Comparison of ENCODE assay signal across 8 cellular contexts in genomic region chr11:119320593-119321524, GRCh38. TPM values are rescaled to one million over a fixed set of nuclear protein-coding genes. Genes with fewer than 3 reads are reported as not detected.
DNase-seq lines count a peak whose midpoint lies in the region; ATAC-seq and TF ChIP-seq lines count a peak whose summit lies in the region.

No MANE protein-coding gene starts in this region.

- H3K36me3 ChIP-seq in HUES48 (ENCODE audit: control insufficient read depth, insufficient read depth, low read length) = no peaks in the 10 kb centered on the region
- no peaks in the 10 kb centered on the region for H3K36me3 ChIP-seq in esophagus squamous epithelium
- no peaks in the 10 kb centered on the region for H3K36me3 ChIP-seq in muscle layer of duodenum (ENCODE audit: control insufficient read depth in 1 of 2, insufficient read depth in 2 of 2, low read length in 2 of 2)
- H3K36me3 ChIP-seq in upper lobe of left lung = no peaks in the 10 kb centered on the region

- peak; percentile 52 for ATAC-seq in GM19372 (IDR thresholded peaks at IDR 0.05; ENCODE audit: low read depth, unreplicated experiment)
- peak; percentile 47 to 67 for ATAC-seq in upper lobe of left lung (ENCODE audit: low FRiP score in 2 of 2)

- H3K27me3 ChIP-seq in HUES48 (ENCODE audit: control insufficient read depth, insufficient read depth, low read length) (peaks cover 26% of the 10 kb centered on the region), esophagus squamous epithelium (peaks cover 0 to 32% (median 3%) of the 10 kb centered on the region in 4 donors), muscle layer of duodenum (ENCODE audit: low read depth, low read length) (peaks cover 14% of the 10 kb centered on the region), upper lobe of left lung (peaks cover 0 to 26% (median 11%) of the 10 kb centered on the region in 4 donors)

- peak overlapping the region; percentile 18; the same call in 1 of the 2 replicates for H3K9ac ChIP-seq in HUES48 (ENCODE audit: low read depth, low read length)

- H3K4me3 ChIP-seq in HUES48 (ENCODE audit: low read depth, low read length) (peak overlapping the region; percentile 56), esophagus squamous epithelium (peak overlapping the region; percentile 31 to 82 (median 52)), muscle layer of duodenum (ENCODE audit: low read depth in 1 of 2, low read length in 2 of 2) (peak overlapping the region; percentile 63 to 68), upper lobe of left lung (peak overlapping the region; percentile 8 to 59 (median 49))

- TF ChIP-seq POLR2A in esophagus squamous epithelium (IDR thresholded peaks at IDR 0.05) = peak in 2 of 4 donors; percentile 72 to 81
- TF ChIP-seq POLR2A in upper lobe of left lung (IDR thresholded peaks at IDR 0.05) = peak in 2 of 4 donors; percentile 30 to 56

- DNase-seq in CD1c-positive myeloid dendritic cell (ENCODE audit: extremely low spot score) = peak; percentile 21
- DNase-seq in activated T-cell treated with anti-CD3 and anti-CD28 coated beads for 48 hours (ENCODE audit: low read depth) = peak; percentile 57
- no peak for DNase-seq in esophagus squamous epithelium (lab: John Stamatoyannopoulos, UW)
- peak; percentile 45 to 92 for DNase-seq in upper lobe of left lung
- DNase-seq in NCI-H2227 treated with DMSO at 0.1 percent for 48 hours (lab: John Stamatoyannopoulos, UW) = no peak

- H3K27ac ChIP-seq in HUES48 (ENCODE audit: low read depth, low read length) (peak overlapping the region; percentile 78), esophagus squamous epithelium (peak overlapping the region; percentile 81 to 94 (median 90)), muscle layer of duodenum (ENCODE audit: low read length) (peak overlapping the region; percentile 94), upper lobe of left lung (peak overlapping the region; percentile 88 to 96 (median 92))

- WGBS in esophagus squamous epithelium, 2 donors = 3 to 6% methylated on average over 8 to 13 of the region's 64 CpGs
- 6 to 17% methylated on average over 16 to 26 of the region's 64 CpGs for WGBS in upper lobe of left lung, 2 donors

- H3K4me1 ChIP-seq in HUES48 (ENCODE audit: control insufficient read depth, insufficient read depth, low read length) (peaks cover 39% of the 10 kb centered on the region), esophagus squamous epithelium (peaks cover 45 to 68% (median 54%) of the 10 kb centered on the region in 3 donors), muscle layer of duodenum (ENCODE audit: control insufficient read depth in 1 of 2, insufficient read depth in 2 of 2, low read length in 2 of 2) (peaks cover 13 to 50% of the 10 kb centered on the region in 2 donors), upper lobe of left lung (peaks cover 47 to 68% (median 54%) of the 10 kb centered on the region in 4 donors)

- no peak for TF ChIP-seq EP300 in upper lobe of left lung (IDR thresholded peaks at IDR 0.05)

- H3K9me3 ChIP-seq in HUES48 (ENCODE audit: control insufficient read depth, insufficient read depth, low read length) (no peaks in the 10 kb centered on the region), esophagus squamous epithelium (no peaks in the 10 kb centered on the region), muscle layer of duodenum (ENCODE audit: control insufficient read depth in 1 of 2, low read length in 2 of 2) (no peaks in the 10 kb centered on the region), upper lobe of left lung (no peaks in the 10 kb centered on the region)

- intact Hi-C loops in esophagus squamous epithelium (cut with DNase I) = loop anchor here (5.0 kb wide), 1 partner anchor 114 kb away; the partner anchor contains the start of gene CBL

- no peak for TF ChIP-seq CTCF in esophagus squamous epithelium (IDR thresholded peaks at IDR 0.05)
- TF ChIP-seq CTCF in upper lobe of left lung (IDR thresholded peaks at IDR 0.05) = no peak

RNA-seq across cellular contexts. Expression of gene MCAM, which starts 3.9 kb away (rescaled TPM):
- total RNA-seq in esophagus squamous epithelium = 100 to 1,000 TPM in 2 of 4 donors, 10 to 100 TPM in 2; 20.8 to 169 (median 80.9) TPM
- 100 to 1,000 TPM in 3 of 6 donors, 10 to 100 TPM in 3; 39.8 to 222 (median 76.5) TPM for total RNA-seq in upper lobe of left lung

RNA-seq across cellular contexts. Expression of gene RNF26, which starts 13.5 kb away (rescaled TPM):
- total RNA-seq in esophagus squamous epithelium (10 to 100 TPM; 10.5 to 17.9 (median 12.2) TPM), upper lobe of left lung (10 to 100 TPM in 5 of 6 donors, 1 to 10 TPM in 1; 5.2 to 25.5 (median 14.8) TPM)

RNA-seq across cellular contexts. Expression of gene C1QTNF5, which starts 19.8 kb away (rescaled TPM):
- total RNA-seq in esophagus squamous epithelium (10 to 100 TPM in 2 of 4 donors, 1 to 10 TPM in 2; 5.3 to 18.8 (median 10.3) TPM), upper lobe of left lung (10 to 100 TPM; 10.5 to 57.2 (median 26.4) TPM)

RNA-seq across cellular contexts. Expression of gene MFRP, which starts 25.6 kb away (rescaled TPM):
- total RNA-seq in esophagus squamous epithelium (not detected), upper lobe of left lung (not detected)

Comparison
In these comparisons a context has a peak if more than half of its experiments do, and no peak if none do; other contexts are left out.
1. DNase-seq: peak in CD1c-positive myeloid dendritic cell (single experiment), activated T-cell treated with anti-CD3 and anti-CD28 coated beads for 48 hours (single experiment) and upper lobe of left lung (2 of 2); none in esophagus squamous epithelium (single experiment) and NCI-H2227 treated with DMSO at 0.1 percent for 48 hours (single experiment).
2. Peak in every context shown above with its lines, with median percentiles within 50 percentile points of each other: H3K27ac ChIP-seq and H3K4me3 ChIP-seq.